Comparison of ENCODE assay signal across 1 cellular context in the genomic region with DNA sequence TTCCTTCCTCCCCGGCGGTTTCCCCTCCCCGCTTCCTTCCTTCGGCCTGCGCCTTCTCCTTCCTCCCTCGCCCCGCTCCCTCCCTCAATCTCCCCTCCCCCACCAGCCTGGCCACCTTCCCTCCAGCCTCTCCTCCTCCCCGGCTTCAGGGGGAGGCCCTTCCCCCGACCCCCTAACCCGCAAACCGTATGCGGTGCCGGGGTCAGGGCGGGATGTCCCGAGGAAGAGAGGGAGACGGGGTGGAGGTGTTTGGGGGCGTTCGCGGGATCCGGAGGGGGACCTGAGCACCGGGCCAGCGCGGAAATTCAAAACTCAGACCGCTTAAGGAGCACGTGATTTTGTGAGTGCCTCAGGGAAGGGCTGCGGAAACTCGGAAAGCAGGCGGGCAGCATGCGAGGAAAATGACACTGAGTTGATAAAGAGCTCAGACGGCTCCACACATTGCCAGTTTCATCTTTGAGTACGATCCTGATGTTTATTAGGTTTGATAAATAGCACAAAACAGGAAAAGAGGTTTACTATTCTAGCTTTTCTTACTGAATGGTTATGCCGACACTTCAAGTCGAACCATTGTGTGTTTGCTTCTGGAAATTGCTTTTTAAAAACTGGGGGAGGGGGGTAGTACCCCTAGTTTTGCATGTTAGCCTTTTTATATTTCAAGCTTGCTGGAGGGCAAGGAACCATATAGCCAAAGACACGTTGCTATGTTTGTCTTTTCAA.
TF ChIP-seq lines count a peak whose summit lies in the region.

No MANE protein-coding gene starts in this region.

TF ChIP-seq in K562, 482 proteins besides CTCF, POLR2A, EP300 and RAD21 (continued from another document and continues in another):
- TF ChIP-seq, protein P1, sequence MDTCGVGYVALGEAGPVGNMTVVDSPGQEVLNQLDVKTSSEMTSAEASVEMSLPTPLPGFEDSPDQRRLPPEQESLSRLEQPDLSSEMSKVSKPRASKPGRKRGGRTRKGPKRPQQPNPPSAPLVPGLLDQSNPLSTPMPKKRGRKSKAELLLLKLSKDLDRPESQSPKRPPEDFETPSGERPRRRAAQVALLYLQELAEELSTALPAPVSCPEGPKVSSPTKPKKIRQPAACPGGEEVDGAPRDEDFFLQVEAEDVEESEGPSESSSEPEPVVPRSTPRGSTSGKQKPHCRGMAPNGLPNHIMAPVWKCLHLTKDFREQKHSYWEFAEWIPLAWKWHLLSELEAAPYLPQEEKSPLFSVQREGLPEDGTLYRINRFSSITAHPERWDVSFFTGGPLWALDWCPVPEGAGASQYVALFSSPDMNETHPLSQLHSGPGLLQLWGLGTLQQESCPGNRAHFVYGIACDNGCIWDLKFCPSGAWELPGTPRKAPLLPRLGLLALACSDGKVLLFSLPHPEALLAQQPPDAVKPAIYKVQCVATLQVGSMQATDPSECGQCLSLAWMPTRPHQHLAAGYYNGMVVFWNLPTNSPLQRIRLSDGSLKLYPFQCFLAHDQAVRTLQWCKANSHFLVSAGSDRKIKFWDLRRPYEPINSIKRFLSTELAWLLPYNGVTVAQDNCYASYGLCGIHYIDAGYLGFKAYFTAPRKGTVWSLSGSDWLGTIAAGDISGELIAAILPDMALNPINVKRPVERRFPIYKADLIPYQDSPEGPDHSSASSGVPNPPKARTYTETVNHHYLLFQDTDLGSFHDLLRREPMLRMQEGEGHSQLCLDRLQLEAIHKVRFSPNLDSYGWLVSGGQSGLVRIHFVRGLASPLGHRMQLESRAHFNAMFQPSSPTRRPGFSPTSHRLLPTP (IDR thresholded peaks at IDR 0.05; ENCODE audit: borderline replicate concordance, extremely low read depth, insufficient read length), result no peak
- no peak for TF ChIP-seq ZZZ3 (IDR thresholded peaks at IDR 0.05)
- TF ChIP-seq ZBTB17 (CRISPR knock-in tag; IDR thresholded peaks at IDR 0.05), result no peak; the same call in 1 of the 2 replicates
- no peak for TF ChIP-seq MTF1 (CRISPR knock-in tag; IDR thresholded peaks at IDR 0.05; ENCODE audit: borderline replicate concordance)
- no peak for TF ChIP-seq ZNF780A (CRISPR knock-in tag; IDR thresholded peaks at IDR 0.05)
- TF ChIP-seq ZNF584 (CRISPR knock-in tag; IDR thresholded peaks at IDR 0.05; ENCODE audit: low read depth), result no peak
- peak; percentile 81 for TF ChIP-seq SUPT5H (IDR thresholded peaks at IDR 0.05)
- peak; percentile 63 for TF ChIP-seq NCOR1 (IDR thresholded peaks at IDR 0.05)
- TF ChIP-seq KDM5B (IDR thresholded peaks at IDR 0.05; ENCODE audit: insufficient replicate concordance, low read depth, low read length), result peak; percentile 18
- peak; percentile 72; the same call in 1 of the 2 replicates for TF ChIP-seq ZNF511 (CRISPR knock-in tag; IDR thresholded peaks at IDR 0.05)
- TF ChIP-seq MCM5 (IDR thresholded peaks at IDR 0.05; ENCODE audit: low read depth), result no peak
- TF ChIP-seq RUNX1 (IDR thresholded peaks at IDR 0.05; ENCODE audit: low read depth), result no peak
- TF ChIP-seq THRAP3 (IDR thresholded peaks at IDR 0.05; ENCODE audit: borderline replicate concordance), result 0 out of 2 replicates have a peak, but pooled peaks have one; percentile 12
- no peak for TF ChIP-seq STAT6 (CRISPR knock-in tag; IDR thresholded peaks at IDR 0.05)
- TF ChIP-seq ILK (tag; IDR thresholded peaks at IDR 0.05; ENCODE audit: borderline replicate concordance, low read depth), result no peak
- no peak for TF ChIP-seq MTA3 (IDR thresholded peaks at IDR 0.05; ENCODE audit: borderline replicate concordance)
- TF ChIP-seq RFX5 (IDR thresholded peaks at IDR 0.05; ENCODE audit: low read depth, low read length), result no peak
- TF ChIP-seq MAX (CRISPR knock-in tag; IDR thresholded peaks at IDR 0.05), result peak; percentile 79
- no peak for TF ChIP-seq TSHZ1 (CRISPR knock-in tag; IDR thresholded peaks at IDR 0.05)
- no peak for TF ChIP-seq NONO (IDR thresholded peaks at IDR 0.05; ENCODE audit: low read depth in 2 of 2, low read length in 1 of 2)
- TF ChIP-seq ARID3B (CRISPR knock-in tag; IDR thresholded peaks at IDR 0.05; ENCODE audit: borderline replicate concordance), result no peak
- TF ChIP-seq HINFP (tag; conservative IDR thresholded peaks at IDR 0.05; ENCODE audit: low read depth), result no peak
- TF ChIP-seq ZNF347 (CRISPR knock-in tag; IDR thresholded peaks at IDR 0.05; ENCODE audit: low read depth), result no peak
- no peak for TF ChIP-seq NFIX (CRISPR knock-in tag; IDR thresholded peaks at IDR 0.05; ENCODE audit: low read depth)
- TF ChIP-seq ZNF830 (CRISPR knock-in tag; IDR thresholded peaks at IDR 0.05), result no peak
- peak; percentile 83 for TF ChIP-seq L3MBTL2 (IDR thresholded peaks at IDR 0.05)
- TF ChIP-seq ARHGAP35 (IDR thresholded peaks at IDR 0.05; ENCODE audit: partially characterized antibody), result no peak
- TF ChIP-seq CSDE1 (IDR thresholded peaks at IDR 0.05), result 0 out of 4 replicates have a peak, but pooled peaks of 1 of the 2 experiments have one; percentile 24
- peak; percentile 31; the same call in 1 of the 2 replicates for TF ChIP-seq ELF1 (tag; IDR thresholded peaks at IDR 0.05)
